8 cellular contexts compared by ENCODE assay signal in genomic region chr1:19390901-19391595, GRCh38.
DNase-seq lines count a peak whose midpoint lies in the region; ATAC-seq and TF ChIP-seq lines count a peak whose summit lies in the region.

No MANE protein-coding gene starts in this region.

- CTCF ChIA-PET in activated naive CD4-positive, alpha-beta T cell treated with anti-CD3 and anti-CD28 coated beads, Interleukin-2, amount 10 ng/mL, durations not matched to agents 7 days and 5 days (lab: Charles Lee) = interaction anchor here (0.7 to 1.6 kb wide), 18 partner anchors 9 to 263 kb away, joined by 3 to 7 read pairs (median 4); no protein-coding TSS in a partner anchor

- peak overlapping the region; percentile 69 to 84 for H3K27ac ChIP-seq in uterus

- H3K36me3 ChIP-seq in uterus = no peaks in the 10 kb centered on the region

- H3K4me1 Mint-ChIP-seq in activated naive CD4-positive, alpha-beta T cell treated with anti-CD3 and anti-CD28 coated beads, Interleukin-2, amount 10 ng/mL, durations not matched to agents 7 days and 5 days = peaks cover 79% of the 10 kb centered on the region

- DNase-seq in DMS153 treated with DMSO at 0.1 percent for 48 hours (lab: John Stamatoyannopoulos, UW; ENCODE audit: unreplicated experiment) (peak; percentile 5), DMS153 (lab: John Stamatoyannopoulos, UW) (no peak), RPMI8226 (peak; percentile 27), head of caudate nucleus (peak in 37 of 42 donors; percentile 35 to 83 (median 60)), retina (peak; percentile 74), uterus (peak; percentile 69 to 73)
- peak; percentile 73 for DNase-seq in activated naive CD4-positive, alpha-beta T cell treated with anti-CD3 and anti-CD28 coated beads, Interleukin-2, amount 10 ng/mL, durations not matched to agents 7 days and 5 days

- H3K4me1 ChIP-seq in uterus = peaks cover 4 to 28% of the 10 kb centered on the region in 2 donors

- ATAC-seq in HG02981 (IDR thresholded peaks at IDR 0.05; ENCODE audit: unreplicated experiment) = peak; percentile 69

- peak; percentile 68 to 90 (median 84) for TF ChIP-seq CTCF in uterus (IDR thresholded peaks at IDR 0.05)

- intact Hi-C loops in head of caudate nucleus (cut with DNase I) (loop anchor here (10.0 kb wide), 2 partner anchors 94 to 264 kb away; partner anchors contain the start of gene CAPZB), uterus (cut with DNase I; ENCODE audit: low total_unique reads) (loop anchor here (5.0 to 10.0 kb wide), 3 partner anchors 46 to 256 kb away; partner anchors contain the start of gene CAPZB)

- H3K27me3 ChIP-seq in uterus = no peaks in the 10 kb centered on the region

- no peaks in the 10 kb centered on the region for H3K9me3 Mint-ChIP-seq in activated naive CD4-positive, alpha-beta T cell treated with anti-CD3 and anti-CD28 coated beads, Interleukin-2, amount 10 ng/mL, durations not matched to agents 7 days and 5 days

- H3K27ac Mint-ChIP-seq in activated naive CD4-positive, alpha-beta T cell treated with anti-CD3 and anti-CD28 coated beads, Interleukin-2, amount 10 ng/mL, durations not matched to agents 7 days and 5 days = peak overlapping the region; percentile 98

- peak overlapping the region; percentile 68 for H3K4me3 Mint-ChIP-seq in activated naive CD4-positive, alpha-beta T cell treated with anti-CD3 and anti-CD28 coated beads, Interleukin-2, amount 10 ng/mL, durations not matched to agents 7 days and 5 days

- no peak for TF ChIP-seq POLR2A in uterus (IDR thresholded peaks at IDR 0.05)

- peaks cover 11% of the 10 kb centered on the region for H3K36me3 Mint-ChIP-seq in activated naive CD4-positive, alpha-beta T cell treated with anti-CD3 and anti-CD28 coated beads, Interleukin-2, amount 10 ng/mL, durations not matched to agents 7 days and 5 days

- peak overlapping the region in 1 of 2 donors; percentile 16 for H3K4me3 ChIP-seq in uterus

- no peaks in the 10 kb centered on the region for H3K27me3 Mint-ChIP-seq in activated naive CD4-positive, alpha-beta T cell treated with anti-CD3 and anti-CD28 coated beads, Interleukin-2, amount 10 ng/mL, durations not matched to agents 7 days and 5 days

- H3K9me3 ChIP-seq in uterus = no peaks in the 10 kb centered on the region
